10 cellular contexts compared by ENCODE assay signal in genomic region chr19:2170987-2171348, GRCh38. TPM values are rescaled to one million over a fixed set of nuclear protein-coding genes. Genes with fewer than 3 reads are reported as not detected.
DNase-seq lines count a peak whose midpoint lies in the region; ATAC-seq and TF ChIP-seq lines count a peak whose summit lies in the region.
"Had no signal": no experiment of that assay in that cellular context is flagged by ENCODE, and none has a peak within 500 bp of the region (broad histone marks: within the 10 kb centered on the region; RNA-seq: fewer than 3 reads in every experiment).

No MANE protein-coding gene starts in this region.

- no peaks in the 10 kb centered on the region for H3K9me3 ChIP-seq in CD4-positive, CD25-positive, alpha-beta regulatory T cell (ENCODE audit: control insufficient read depth in 2 of 2, low read length in 2 of 2)
- H3K9me3 ChIP-seq in HCT116 (ENCODE audit: control insufficient read depth in 1 of 2, insufficient read depth in 1 of 2, low read depth in 1 of 2, low read length in 2 of 2) = no peaks in the 10 kb centered on the region

- intact Hi-C loops in HCT116 (cut with micrococcal nuclease) = no loop called here

- peaks cover 49% of the 10 kb centered on the region for H3K4me1 ChIP-seq in CD4-positive, CD25-positive, alpha-beta regulatory T cell (ENCODE audit: control insufficient read depth, insufficient read depth, low read length, poor library complexity, severe bottlenecking)
- H3K4me1 ChIP-seq in HCT116 (ENCODE audit: control insufficient read depth in 1 of 2, insufficient read depth in 2 of 2, low read length in 2 of 2) = peaks cover 54 to 88% of the 10 kb centered on the region in 2 experiments

- CTCF ChIA-PET in HCT116 (lab: Charles Lee) = interaction anchor here (0.9 kb wide), 1 partner anchor 9 kb away, joined by 3 read pairs; no protein-coding TSS in a partner anchor

- H3K27me3 Mint-ChIP-seq in CD4-positive, CD25-positive, alpha-beta regulatory T cell = no peaks in the 10 kb centered on the region
- no peaks in the 10 kb centered on the region for H3K27me3 Mint-ChIP-seq in activated naive CD8-positive, alpha-beta T cell
- no peaks in the 10 kb centered on the region for H3K27me3 Mint-ChIP-seq in naive thymus-derived CD8-positive, alpha-beta T cell

- H3K4me3 Mint-ChIP-seq in CD4-positive, CD25-positive, alpha-beta regulatory T cell = peak overlapping the region; percentile 41 to 66 (median 60)
- H3K4me3 Mint-ChIP-seq in activated naive CD8-positive, alpha-beta T cell = peak overlapping the region; percentile 66
- peak overlapping the region in 2 of 10 donors; percentile 34 to 41 for H3K4me3 Mint-ChIP-seq in naive thymus-derived CD8-positive, alpha-beta T cell

- no peaks in the 10 kb centered on the region for H3K36me3 Mint-ChIP-seq in CD4-positive, CD25-positive, alpha-beta regulatory T cell
- no peaks in the 10 kb centered on the region for H3K36me3 Mint-ChIP-seq in activated naive CD8-positive, alpha-beta T cell
- peaks cover 0 to 3% (median 0%) of the 10 kb centered on the region in 3 donors for H3K36me3 Mint-ChIP-seq in naive thymus-derived CD8-positive, alpha-beta T cell

- no peak for TF ChIP-seq CTCF in HCT116 (IDR thresholded peaks at IDR 0.05 in 2 of 3, conservative IDR thresholded peaks at IDR 0.05 in 1 of 3; ENCODE audit: borderline replicate concordance in 1 of 3, insufficient read depth in 1 of 3, low read depth in 2 of 3, low read length in 2 of 3)

- peak overlapping the region; percentile 2; the same call in 1 of the 2 replicates for H3K9ac ChIP-seq in HCT116 (ENCODE audit: low read length)

- peaks cover 3% of the 10 kb centered on the region for H3K36me3 ChIP-seq in CD4-positive, CD25-positive, alpha-beta regulatory T cell (ENCODE audit: control insufficient read depth, insufficient read depth, low read length)
- peaks cover 0 to 20% of the 10 kb centered on the region in 2 experiments; a peak in 1 of 4 replicates for H3K36me3 ChIP-seq in HCT116 (ENCODE audit: control insufficient read depth in 1 of 2, insufficient read depth in 2 of 2, low read length in 2 of 2)

- peak overlapping the region; percentile 72 for H3K27ac ChIP-seq in CD4-positive, CD25-positive, alpha-beta regulatory T cell (ENCODE audit: insufficient read depth, low read length, poor library complexity, severe bottlenecking)
- H3K27ac ChIP-seq in HCT116 (ENCODE audit: low read depth, low read length) = peak overlapping the region; percentile 46
- H3K27ac ChIP-seq: epithelial cell of prostate had no signal

- RAD21 ChIA-PET in HCT116 (lab: Charles Lee; ENCODE audit: low non-redundant PET in 1 of 2, low total read pairs in 2 of 2, uncharacterized antibody in 2 of 2, unreplicated experiment in 2 of 2) = no interaction called here

- TF ChIP-seq RAD21 in HCT116 (IDR thresholded peaks at IDR 0.05; ENCODE audit: low read depth) = no peak

- peaks cover 19% of the 10 kb centered on the region; the same call in 1 of the 2 replicates for H4K20me1 ChIP-seq in HCT116 (ENCODE audit: insufficient read depth)

- TF ChIP-seq POLR2A in HCT116 (IDR thresholded peaks at IDR 0.05; ENCODE audit: borderline replicate concordance, extremely low read depth, insufficient read depth, insufficient read length) = no peak

- H3K27ac Mint-ChIP-seq in CD4-positive, CD25-positive, alpha-beta regulatory T cell = peak overlapping the region in 2 of 3 donors; percentile 89 to 93
- H3K27ac Mint-ChIP-seq in activated naive CD8-positive, alpha-beta T cell = peak overlapping the region; percentile 50
- peak overlapping the region in 9 of 10 donors; percentile 14 to 81 (median 44) for H3K27ac Mint-ChIP-seq in naive thymus-derived CD8-positive, alpha-beta T cell

- H3K9me2 ChIP-seq in HCT116 (ENCODE audit: insufficient read depth) = no peaks in the 10 kb centered on the region

- peak; percentile 1 to 2 for ATAC-seq in CD4-positive, CD25-positive, alpha-beta regulatory T cell (ENCODE audit: low read depth in 2 of 2)
- ATAC-seq in HCT116 (no peak), HG02571 (IDR thresholded peaks at IDR 0.05; ENCODE audit: unreplicated experiment) (no peak)
- ATAC-seq in naive thymus-derived CD8-positive, alpha-beta T cell = peak; percentile 13 to 28

- peaks cover 0 to 72% (median 36%) of the 10 kb centered on the region in 4 donors for H3K4me1 Mint-ChIP-seq in CD4-positive, CD25-positive, alpha-beta regulatory T cell
- H3K4me1 Mint-ChIP-seq in activated naive CD8-positive, alpha-beta T cell (ENCODE audit: low read depth) = peaks cover 60% of the 10 kb centered on the region
- peaks cover 23 to 77% (median 65%) of the 10 kb centered on the region in 4 donors for H3K4me1 Mint-ChIP-seq in naive thymus-derived CD8-positive, alpha-beta T cell

- no peaks in the 10 kb centered on the region for H3K9me3 Mint-ChIP-seq in CD4-positive, CD25-positive, alpha-beta regulatory T cell
- H3K9me3 Mint-ChIP-seq in activated naive CD8-positive, alpha-beta T cell (ENCODE audit: low read depth) = no peaks in the 10 kb centered on the region
- H3K9me3 Mint-ChIP-seq in naive thymus-derived CD8-positive, alpha-beta T cell = no peaks in the 10 kb centered on the region

- H3K4me3 ChIP-seq in CD4-positive, CD25-positive, alpha-beta regulatory T cell (ENCODE audit: low read depth, low read length) = no peak overlapping the region
- H3K4me3 ChIP-seq in HCT116 (replicated peaks in 1 of 2; ENCODE audit: low read depth in 1 of 2, low read length in 2 of 2) = no peak overlapping the region

- DNase-seq in CD4-positive, CD25-positive, alpha-beta regulatory T cell = no peak
- DNase-seq in HCT116 (ENCODE audit: low read depth, low spot score) (no peak), NCI-H128 (lab: John Stamatoyannopoulos, UW; ENCODE audit: unreplicated experiment) (no peak), T-helper 2 cell (no peak), NCI-H187 treated with DMSO at 0.1 percent for 48 hours (lab: John Stamatoyannopoulos, UW) (no peak)
- no peak for DNase-seq in naive thymus-derived CD8-positive, alpha-beta T cell
- DNase-seq: NCI-H2171 had no signal

- H3K4me2 ChIP-seq in HCT116 (ENCODE audit: low read length) = peak overlapping the region; percentile 89

- no peak overlapping the region for H2AFZ ChIP-seq in HCT116 (ENCODE audit: low read depth, low read length, poor library complexity, severe bottlenecking)

- BruUV-seq in HCT116 (replicated peaks; lab: Mats Ljungman, UMichigan) = no TSS peak

- no peaks in the 10 kb centered on the region for H3K27me3 ChIP-seq in CD4-positive, CD25-positive, alpha-beta regulatory T cell (ENCODE audit: control insufficient read depth, insufficient read depth, low read length)
- no peaks in the 10 kb centered on the region for H3K27me3 ChIP-seq in HCT116 (ENCODE audit: insufficient read depth, low read length)

- POLR2A ChIA-PET in HCT116 (lab: Charles Lee) = no interaction called here
- POLR2A ChIA-PET in naive thymus-derived CD8-positive, alpha-beta T cell (lab: Charles Lee) = interaction anchor here (0.5 kb wide), 2 partner anchors 111 to 153 kb away, joined by 4 to 5 read pairs; partner anchors contain the start of gene PEAK3

- H3K79me2 ChIP-seq in HCT116 (ENCODE audit: insufficient read depth, low read length) = peaks cover 99% of the 10 kb centered on the region

TF ChIP-seq in HCT116, 20 proteins besides CTCF, POLR2A, EP300 and RAD21:
- TF ChIP-seq YY1 (IDR thresholded peaks at IDR 0.05; ENCODE audit: extremely low read depth, insufficient replicate concordance, low read depth, low read length) = no peak
- TF ChIP-seq MAX (IDR thresholded peaks at IDR 0.05) = no peak
TF ChIP-seq in HCT116: peak in this region for 0.

RNA-seq across cellular contexts. Expression of gene DOT1L, which starts 7.2 kb away (rescaled TPM):
- total RNA-seq in CD4-positive, CD25-positive, alpha-beta regulatory T cell = 39.3 TPM
- under 1 TPM; 0.17 to 0.47 (median 0.28) TPM for polyA plus RNA-seq in CD4-positive, CD25-positive, alpha-beta regulatory T cell
- total RNA-seq in HCT116 (2021; ENCODE audit: unreplicated experiment) = 48.9 TPM
- 21.2 and 27.0 TPM in 2 replicates for polyA plus RNA-seq in HCT116 (2012)
- 10 to 100 TPM; 24.5 to 28.5 TPM for total RNA-seq in naive thymus-derived CD8-positive, alpha-beta T cell
- polyA plus RNA-seq in naive thymus-derived CD8-positive, alpha-beta T cell = 1 to 10 TPM in 1 of 3 donors, under 1 TPM in 2; 0.30 to 1.0 (median 0.62) TPM

RNA-seq across cellular contexts. Expression of gene AP3D1, which starts 19.6 kb away (rescaled TPM):
- 78.0 TPM for total RNA-seq in CD4-positive, CD25-positive, alpha-beta regulatory T cell
- polyA plus RNA-seq in CD4-positive, CD25-positive, alpha-beta regulatory T cell = 10 to 100 TPM; 12.0 to 13.6 (median 12.9) TPM
- 137 TPM for total RNA-seq in HCT116 (2021; ENCODE audit: unreplicated experiment)
- polyA plus RNA-seq in HCT116 (2012) = 156 and 181 TPM in 2 replicates
- total RNA-seq in naive thymus-derived CD8-positive, alpha-beta T cell = 10 to 100 TPM; 71.3 to 83.2 TPM
- 10 to 100 TPM; 12.8 to 45.0 (median 13.6) TPM for polyA plus RNA-seq in naive thymus-derived CD8-positive, alpha-beta T cell

Comparison
In these comparisons a context has a peak if more than half of its experiments do, and no peak if none do; other contexts are left out.
1. ATAC-seq: peak in CD4-positive, CD25-positive, alpha-beta regulatory T cell (2 of 2) and naive thymus-derived CD8-positive, alpha-beta T cell (2 of 2); none in HCT116 (single experiment) and HG02571 (single experiment).
2. Peak in every context shown above with its lines, with median percentiles within 50 percentile points of each other: H3K27ac Mint-ChIP-seq.